3 cellular contexts compared by ENCODE assay signal in genomic region chr1:160178731-160179130, GRCh38.
TF ChIP-seq lines count a peak whose summit lies in the region.

No MANE protein-coding gene starts in this region.

TF ChIP-seq in GM23338, 12 proteins besides CTCF, POLR2A, EP300 and RAD21 (continues in another document):
- TF ChIP-seq ZNF331 (CRISPR knock-in tag; IDR thresholded peaks at IDR 0.05; ENCODE audit: low read depth) (no peak), ZNF462 (CRISPR knock-in tag; IDR thresholded peaks at IDR 0.05) (no peak)

TF ChIP-seq in H1, 55 proteins besides CTCF, POLR2A, EP300 and RAD21:
- TF ChIP-seq CBX8 (IDR thresholded peaks at IDR 0.05; ENCODE audit: borderline replicate concordance, low read depth, low read length) (no peak), EGR1 (IDR thresholded peaks at IDR 0.05; ENCODE audit: borderline replicate concordance, low read depth, low read length) (no peak), TBP (IDR thresholded peaks at IDR 0.05; ENCODE audit: low read depth, low read length) (no peak), TAF7 (optimal IDR thresholded peaks at IDR 0.05; ENCODE audit: borderline replicate concordance, low read depth, low read length) (no peak)

TF ChIP-seq in SK-N-SH, 30 proteins besides CTCF, POLR2A, EP300 and RAD21:
- TF ChIP-seq JUND (IDR thresholded peaks at IDR 0.05) = no peak
- no peak for TF ChIP-seq SIN3A (IDR thresholded peaks at IDR 0.05; ENCODE audit: borderline replicate concordance, low read depth, low read length)
- no peak for TF ChIP-seq TEAD4 (IDR thresholded peaks at IDR 0.05; ENCODE audit: borderline replicate concordance, insufficient read depth)
- no peak for TF ChIP-seq POLR2AphosphoS5 (IDR thresholded peaks at IDR 0.05; ENCODE audit: low read depth, low read length)
- TF ChIP-seq USF2 (IDR thresholded peaks at IDR 0.05; ENCODE audit: borderline replicate concordance, low read depth, low read length) = no peak
- TF ChIP-seq FOSL2 (IDR thresholded peaks at IDR 0.05; ENCODE audit: borderline replicate concordance, low read depth) = no peak
- no peak for TF ChIP-seq PBX3 (IDR thresholded peaks at IDR 0.05)
- no peak for TF ChIP-seq FOXM1 (IDR thresholded peaks at IDR 0.05; ENCODE audit: low read depth)
- no peak for TF ChIP-seq FOXJ3 (CRISPR knock-in tag; IDR thresholded peaks at IDR 0.05)
- TF ChIP-seq ELF1 (IDR thresholded peaks at IDR 0.05) = no peak
- no peak for TF ChIP-seq NRF1 (IDR thresholded peaks at IDR 0.05; ENCODE audit: low read depth, low read length)
TF ChIP-seq in SK-N-SH: peak in this region for 0.
